Comparison of ENCODE assay signal across 24 cellular contexts in the genomic region with DNA sequence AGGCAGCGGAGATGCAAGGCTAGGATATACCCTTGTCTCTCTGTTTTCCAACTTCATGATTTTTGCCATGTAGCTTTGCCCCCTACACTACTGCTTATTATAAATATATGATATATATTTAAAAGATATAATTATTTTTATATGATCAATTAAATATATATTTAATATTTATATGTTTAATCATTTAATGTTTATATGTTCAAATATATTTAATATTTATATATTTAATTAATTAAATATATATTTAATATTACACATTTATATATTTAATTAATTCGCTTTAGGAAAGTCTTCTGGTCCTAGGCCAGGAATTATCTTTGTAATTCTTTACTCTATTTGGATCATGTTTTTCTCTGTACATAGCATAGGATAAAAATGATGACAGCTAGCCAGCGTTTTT.
"Had no signal": no experiment of that assay in that cellular context is flagged by ENCODE, and none has a peak within 500 bp of the region (broad histone marks: within the 10 kb centered on the region; RNA-seq: fewer than 3 reads in every experiment).

No MANE protein-coding gene starts in this region.

- FAIRE-seq: HTR-8/SVneo, K562 had no signal

- ATAC-seq: K562, Panc1, PC-3, Right ventricle myocardium inferior, SK-N-SH treated with all-trans-retinoic acid at 6 μM for 48 hours had no signal

- H3K9me3 ChIP-seq: SJCRH30 had no signal

- DNase-seq: Kasumi-1, MM.1S, NCI-H1092 treated with DMSO at 0.1 percent for 48 hours, NCI-H1436, NCI-H187, NCI-H2029, NCI-H2081 treated with DMSO at 0.1 percent for 48 hours, NCI-H2171, NCI-H226, NCI-H446, NCI-H510A, NCI-H524 treated with DMSO at 0.1 percent for 48 hours, NCI-H69, NCI-H774, PC-3, SHP77 treated with DMSO at 0.1 percent for 48 hours, SJCRH30 had no signal

- H3K4me3 ChIP-seq: K562, SJCRH30 had no signal

- H3K27ac ChIP-seq: HL-60, KMS-11, SJCRH30 had no signal

- H3K36me3 ChIP-seq: SJCRH30 had no signal

- H3K4me1 ChIP-seq: SJCRH30 had no signal

- H3K27me3 ChIP-seq: SJCRH30 had no signal
